17 cellular contexts compared by ENCODE assay signal in the genomic region with DNA sequence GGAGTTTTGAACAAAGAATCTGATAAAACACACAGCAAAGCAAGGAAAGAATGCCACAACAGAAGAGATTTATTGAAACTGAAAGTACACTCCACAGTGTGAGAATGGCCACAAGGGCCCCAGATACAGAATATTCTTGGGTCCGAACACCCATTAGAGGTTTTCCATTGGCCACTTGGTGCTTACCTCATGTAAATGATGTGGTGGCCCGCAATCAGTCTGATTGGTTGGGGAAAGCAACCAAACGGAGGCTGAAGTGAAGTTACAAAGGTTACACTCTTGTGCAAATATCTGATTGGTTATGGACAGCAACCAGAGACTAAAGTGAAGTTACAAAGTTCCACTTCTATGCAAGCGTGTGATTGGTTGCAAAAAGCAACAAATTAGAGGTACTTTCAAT. TPM values are rescaled to one million over a fixed set of nuclear protein-coding genes. Genes with fewer than 3 reads are reported as not detected.
DNase-seq lines count a peak whose midpoint lies in the region; ATAC-seq and TF ChIP-seq lines count a peak whose summit lies in the region.
"Had no signal": no experiment of that assay in that cellular context is flagged by ENCODE, and none has a peak within 500 bp of the region (broad histone marks: within the 10 kb centered on the region; RNA-seq: fewer than 3 reads in every experiment).

No MANE protein-coding gene starts in this region.

- peaks cover 46% of the 10 kb centered on the region for H3K4me1 Mint-ChIP-seq in activated CD8-positive, alpha-beta T cell treated with anti-CD3 and anti-CD28 coated beads, Interleukin-2, amount 10 ng/mL, durations not matched to agents 7 days and 5 days (ENCODE audit: low read depth)
- H3K4me1 Mint-ChIP-seq in mesothelial cell of epicardium: peaks cover 5% of the 10 kb centered on the region

- H3K36me3 ChIP-seq in lower lobe of right lung: peaks cover 35% of the 10 kb centered on the region

- intact Hi-C loops in lower lobe of right lung (cut with DNase I): no loop called here

- no peaks in the 10 kb centered on the region for H3K27me3 Mint-ChIP-seq in activated CD8-positive, alpha-beta T cell treated with anti-CD3 and anti-CD28 coated beads, Interleukin-2, amount 10 ng/mL, durations not matched to agents 7 days and 5 days (ENCODE audit: low read depth)
- H3K27me3 Mint-ChIP-seq in mesothelial cell of epicardium (ENCODE audit: low read depth): no peaks in the 10 kb centered on the region
- H3K27me3 Mint-ChIP-seq: activated CD4-positive, alpha-beta memory T cell treated with anti-CD3 and anti-CD28 coated beads, Interleukin-2, amount 10 ng/mL, durations not matched to agents 7 days and 5 days had no signal

- no peak overlapping the region for H3K4me3 ChIP-seq in lower lobe of right lung
- H3K4me3 ChIP-seq: BLaER1 treated with 17β-estradiol and CSF1 and Interleukin-3, amounts not matched to agents 10 nM and 100 nM; heart left ventricle had no signal

- no peaks in the 10 kb centered on the region for H3K9me3 ChIP-seq in lower lobe of right lung
- H3K9me3 ChIP-seq: BLaER1 treated with 17β-estradiol and CSF1 and Interleukin-3, amounts not matched to agents 10 nM and 100 nM; heart left ventricle had no signal

- no peaks in the 10 kb centered on the region for H3K9me3 Mint-ChIP-seq in activated CD8-positive, alpha-beta T cell treated with anti-CD3 and anti-CD28 coated beads, Interleukin-2, amount 10 ng/mL, durations not matched to agents 7 days and 5 days (ENCODE audit: insufficient read depth)
- H3K9me3 Mint-ChIP-seq in mesothelial cell of epicardium: peaks cover under 1% of the 10 kb centered on the region
- H3K9me3 Mint-ChIP-seq: activated CD4-positive, alpha-beta memory T cell treated with anti-CD3 and anti-CD28 coated beads, Interleukin-2, amount 10 ng/mL, durations not matched to agents 7 days and 5 days; activated naive CD4-positive, alpha-beta T cell treated with anti-CD3 and anti-CD28 coated beads for 36 hours had no signal

- H3K4me1 ChIP-seq in lower lobe of right lung: peaks cover 8% of the 10 kb centered on the region

- H3K4me3 Mint-ChIP-seq in activated CD8-positive, alpha-beta T cell treated with anti-CD3 and anti-CD28 coated beads, Interleukin-2, amount 10 ng/mL, durations not matched to agents 7 days and 5 days: peak overlapping the region; percentile 18
- H3K4me3 Mint-ChIP-seq in mesothelial cell of epicardium: no peak overlapping the region
- H3K4me3 Mint-ChIP-seq: activated CD4-positive, alpha-beta memory T cell treated with anti-CD3 and anti-CD28 coated beads, Interleukin-2, amount 10 ng/mL, durations not matched to agents 7 days and 5 days; activated naive CD4-positive, alpha-beta T cell treated with anti-CD3 and anti-CD28 coated beads for 36 hours had no signal

- no peak overlapping the region for H3K27ac ChIP-seq in lower lobe of right lung
- H3K27ac ChIP-seq: BLaER1 treated with 17β-estradiol and CSF1 and Interleukin-3, amounts not matched to agents 10 nM and 100 nM; heart left ventricle; RWPE1 had no signal

- peaks cover 28% of the 10 kb centered on the region for H3K36me3 Mint-ChIP-seq in activated CD8-positive, alpha-beta T cell treated with anti-CD3 and anti-CD28 coated beads, Interleukin-2, amount 10 ng/mL, durations not matched to agents 7 days and 5 days (ENCODE audit: low read depth)
- H3K36me3 Mint-ChIP-seq in mesothelial cell of epicardium: peaks cover 16% of the 10 kb centered on the region

- peak; percentile 80 for ATAC-seq in GM18508 (IDR thresholded peaks at IDR 0.05; ENCODE audit: insufficient read depth, unreplicated experiment)
- ATAC-seq in GM21390 (IDR thresholded peaks at IDR 0.05; ENCODE audit: unreplicated experiment): peak; percentile 76
- ATAC-seq in HG03045 (IDR thresholded peaks at IDR 0.05; ENCODE audit: unreplicated experiment): peak; percentile 74
- peak; percentile 63 for ATAC-seq in activated CD8-positive, alpha-beta T cell treated with anti-CD3 and anti-CD28 coated beads, Interleukin-2, amount 10 ng/mL, durations not matched to agents 7 days and 5 days
- ATAC-seq in lower lobe of right lung: no peak
- ATAC-seq: HCT116, heart left ventricle had no signal

- peak; percentile 27 for DNase-seq in activated CD8-positive, alpha-beta T cell treated with anti-CD3 and anti-CD28 coated beads, Interleukin-2, amount 10 ng/mL, durations not matched to agents 7 days and 5 days
- DNase-seq in CD1c-positive myeloid dendritic cell (ENCODE audit: extremely low spot score): no peak
- no peak for DNase-seq in lower lobe of right lung
- DNase-seq in NCI-H1092 treated with DMSO at 0.1 percent for 48 hours (lab: John Stamatoyannopoulos, UW): no peak
- no peak for DNase-seq in mesothelial cell of epicardium (ENCODE audit: low spot score in 2 of 2, unreplicated experiment in 2 of 2)
- DNase-seq: activated CD4-positive, alpha-beta memory T cell treated with anti-CD3 and anti-CD28 coated beads, Interleukin-2, amount 10 ng/mL, durations not matched to agents 7 days and 5 days; activated naive CD4-positive, alpha-beta T cell treated with anti-CD3 and anti-CD28 coated beads for 36 hours; heart left ventricle; NCI-H524 treated with DMSO at 0.1 percent for 48 hours had no signal

- POLR2A ChIA-PET in activated CD8-positive, alpha-beta T cell treated with anti-CD3 and anti-CD28 coated beads, Interleukin-2, amount 10 ng/mL, durations not matched to agents 7 days and 5 days (lab: Charles Lee): no interaction called here

- no peaks in the 10 kb centered on the region for H3K27me3 ChIP-seq in lower lobe of right lung (ENCODE audit: low read depth)
- H3K27me3 ChIP-seq: BLaER1 treated with 17β-estradiol and CSF1 and Interleukin-3, amounts not matched to agents 10 nM and 100 nM; heart left ventricle had no signal

- TF ChIP-seq CTCF in lower lobe of right lung (IDR thresholded peaks at IDR 0.05) (no peak), mesothelial cell of epicardium (IDR thresholded peaks at IDR 0.05; ENCODE audit: unreplicated experiment) (no peak)

- H3K27ac Mint-ChIP-seq in activated CD8-positive, alpha-beta T cell treated with anti-CD3 and anti-CD28 coated beads, Interleukin-2, amount 10 ng/mL, durations not matched to agents 7 days and 5 days: peak overlapping the region; percentile 57
- H3K27ac Mint-ChIP-seq in mesothelial cell of epicardium: no peak overlapping the region
- H3K27ac Mint-ChIP-seq: activated CD4-positive, alpha-beta memory T cell treated with anti-CD3 and anti-CD28 coated beads, Interleukin-2, amount 10 ng/mL, durations not matched to agents 7 days and 5 days; activated naive CD4-positive, alpha-beta T cell treated with anti-CD3 and anti-CD28 coated beads for 36 hours had no signal

- CTCF ChIA-PET in activated CD8-positive, alpha-beta T cell treated with anti-CD3 and anti-CD28 coated beads, Interleukin-2, amount 10 ng/mL, durations not matched to agents 7 days and 5 days (lab: Charles Lee): no interaction called here

RNA-seq across cellular contexts. Expression of a gene that starts 20.4 kb away (rescaled TPM):
- 10 to 100 TPM; 14.1 TPM for total RNA-seq in activated CD8-positive, alpha-beta T cell treated with anti-CD3 and anti-CD28 coated beads, Interleukin-2, amount 10 ng/mL, durations not matched to agents 7 days and 5 days
- 18.0 TPM for total RNA-seq in lower lobe of right lung
- total RNA-seq in mesothelial cell of epicardium: 15.7 to 17.3 TPM (median 16.8 TPM) in 3 replicates

RNA-seq across cellular contexts. Expression of a gene that starts 20.5 kb away (rescaled TPM):
- 1 to 10 TPM; 6.4 to 8.1 TPM for total RNA-seq in activated CD8-positive, alpha-beta T cell treated with anti-CD3 and anti-CD28 coated beads, Interleukin-2, amount 10 ng/mL, durations not matched to agents 7 days and 5 days
- total RNA-seq in lower lobe of right lung (9.2 TPM), mesothelial cell of epicardium (8.0 to 9.6 TPM (median 8.2 TPM) in 3 replicates)

RNA-seq across cellular contexts. Expression of a gene that starts 54.9 kb away (rescaled TPM):
- not detected for total RNA-seq in activated CD8-positive, alpha-beta T cell treated with anti-CD3 and anti-CD28 coated beads, Interleukin-2, amount 10 ng/mL, durations not matched to agents 7 days and 5 days
- total RNA-seq in lower lobe of right lung: 3.8 TPM
- 0.18 TPM in 1 of 3 replicates, not detected in the others for total RNA-seq in mesothelial cell of epicardium
- total RNA-seq: activated CD4-positive, alpha-beta memory T cell treated with anti-CD3 and anti-CD28 coated beads, Interleukin-2, amount 10 ng/mL, durations not matched to agents 7 days and 5 days; activated naive CD4-positive, alpha-beta T cell treated with anti-CD3 and anti-CD28 coated beads for 36 hours; cardiac septum; subcutaneous adipose tissue had no signal

Comparison
In these comparisons a context has a peak if more than half of its experiments do, and no peak if none do; other contexts are left out.
1. ATAC-seq: peak in GM18508 (single experiment), GM21390 (single experiment), HG03045 (single experiment) and activated CD8-positive, alpha-beta T cell treated with anti-CD3 and anti-CD28 coated beads, Interleukin-2, amount 10 ng/mL, durations not matched to agents 7 days and 5 days (single experiment); none in lower lobe of right lung (0 of 2).